14 cellular contexts compared by ENCODE assay signal in the genomic region with DNA sequence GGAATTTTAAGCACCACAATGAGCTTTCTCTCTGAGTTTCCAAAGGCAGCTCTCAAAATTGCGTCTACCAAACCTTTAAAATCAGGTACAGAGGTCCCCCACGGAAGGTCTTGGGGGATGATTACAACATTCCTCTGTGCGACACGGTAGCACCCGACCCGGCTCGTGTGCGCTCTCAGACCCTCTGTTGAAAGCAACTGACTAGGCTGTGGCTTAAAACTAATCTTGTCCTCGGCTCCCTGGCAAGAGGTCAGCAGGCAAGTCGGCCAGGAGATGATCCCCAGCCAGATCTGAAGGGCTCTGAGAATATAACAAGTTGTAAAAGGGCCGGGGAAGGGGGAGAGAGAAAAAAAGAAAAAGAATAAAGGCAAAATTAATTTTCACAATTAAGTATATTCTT.
DNase-seq lines count a peak whose midpoint lies in the region; ATAC-seq and TF ChIP-seq lines count a peak whose summit lies in the region.
"Had no signal": no experiment of that assay in that cellular context is flagged by ENCODE, and none has a peak within 500 bp of the region (broad histone marks: within the 10 kb centered on the region; RNA-seq: fewer than 3 reads in every experiment).

No MANE protein-coding gene starts in this region.

- TF ChIP-seq CTCF in lower lobe of right lung (IDR thresholded peaks at IDR 0.05) (no peak), psoas muscle (IDR thresholded peaks at IDR 0.05) (no peak)

- no peaks in the 10 kb centered on the region for H3K9me3 ChIP-seq in lower lobe of right lung
- H3K9me3 ChIP-seq in psoas muscle, result no peaks in the 10 kb centered on the region

- ATAC-seq in lower lobe of right lung (no peak), psoas muscle (peak; percentile 24 to 75 (median 58)), GM21723 (IDR thresholded peaks at IDR 0.05; ENCODE audit: unreplicated experiment) (no peak)

- TF ChIP-seq POLR2A in erythroblast (IDR thresholded peaks at IDR 0.05; ENCODE audit: low read length), result no peak

- H3K36me3 ChIP-seq in H7 (replicated peaks; ENCODE audit: control insufficient read depth, insufficient read depth, low read length), result no peaks in the 10 kb centered on the region
- no peaks in the 10 kb centered on the region for H3K36me3 ChIP-seq in lower lobe of right lung
- no peaks in the 10 kb centered on the region for H3K36me3 ChIP-seq in psoas muscle (ENCODE audit: insufficient read depth in 1 of 2, low read depth in 1 of 2)

- intact Hi-C loops in lower lobe of right lung (cut with DNase I) (no loop called here), psoas muscle (cut with DNase I) (no loop called here)

- H3K27me3 ChIP-seq in H7 (ENCODE audit: control insufficient read depth, insufficient read depth, low read length) (peaks cover 3% of the 10 kb centered on the region), lower lobe of right lung (ENCODE audit: low read depth) (peaks cover 47% of the 10 kb centered on the region), psoas muscle (ENCODE audit: insufficient read depth in 3 of 3, low read length in 2 of 3) (peaks cover 0 to 52% (median 8%) of the 10 kb centered on the region in 3 donors)

- H3K4me3 ChIP-seq in H7 (ENCODE audit: insufficient read depth, low read depth, low read length) (no peak overlapping the region), lower lobe of right lung (no peak overlapping the region), psoas muscle (peak overlapping the region; percentile 24)

- 19 to 38% (median 22%) methylated on average over 11 of the region's 11 CpGs for WGBS in psoas muscle, 3 donors

- DNase-seq in NCI-H82 (lab: John Stamatoyannopoulos, UW) (peak; percentile 53), NCI-H82 treated with DMSO at 0.1 percent for 48 hours (lab: John Stamatoyannopoulos, UW; ENCODE audit: unreplicated experiment) (no peak), H7 (peak; percentile 58), lower lobe of right lung (peak; percentile 20), psoas muscle (no peak), mesenteric fat pad (ENCODE audit: low spot score) (no peak), erythroblast (lab: John Stamatoyannopoulos, UW) (no peak)
- DNase-seq: H9, NCI-H1105 treated with DMSO at 0.1 percent for 48 hours, NCI-H187 treated with DMSO at 0.1 percent for 48 hours, NCI-H2171, NCI-H446 treated with DMSO at 0.1 percent for 48 hours had no signal

- H3K4me1 ChIP-seq in lower lobe of right lung (peaks cover 38% of the 10 kb centered on the region), psoas muscle (peaks cover 10% of the 10 kb centered on the region)

- no peak overlapping the region for H3K27ac ChIP-seq in lower lobe of right lung
- H3K27ac ChIP-seq in psoas muscle, result no peak overlapping the region
- H3K27ac ChIP-seq: 22Rv1 had no signal

Comparison
In these comparisons a context has a peak if more than half of its experiments do, and no peak if none do; other contexts are left out.
1. DNase-seq: peak in NCI-H82 (single experiment), H7 (single experiment) and lower lobe of right lung (single experiment); none in NCI-H82 treated with DMSO at 0.1 percent for 48 hours (single experiment), psoas muscle (0 of 2), mesenteric fat pad (single experiment) and erythroblast (0 of 2).
2. ATAC-seq: peak in psoas muscle (4 of 4); none in lower lobe of right lung (0 of 2) and GM21723 (single experiment).